8 cellular contexts compared by ENCODE assay signal in the genomic region with DNA sequence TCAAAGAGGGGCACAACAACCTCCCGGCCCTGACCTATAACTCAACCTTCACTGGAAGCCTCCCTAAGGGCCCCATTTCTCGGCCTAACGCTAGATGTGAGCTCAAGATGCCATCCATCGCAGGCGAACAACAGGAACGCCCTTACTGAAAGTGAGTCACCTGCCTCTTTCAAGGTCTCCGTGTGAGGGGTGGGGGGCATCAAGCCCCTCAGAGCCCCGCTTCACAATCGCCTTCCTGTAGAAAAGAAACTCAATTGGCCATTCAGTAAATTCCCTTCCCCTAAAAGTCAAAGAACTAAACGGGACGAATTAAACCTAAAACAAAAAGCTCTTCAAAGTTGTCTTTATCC. TPM values are rescaled to one million over a fixed set of nuclear protein-coding genes. Genes with fewer than 3 reads are reported as not detected.
DNase-seq lines count a peak whose midpoint lies in the region; ATAC-seq, FAIRE-seq and TF ChIP-seq lines count a peak whose summit lies in the region.

No MANE protein-coding gene starts in this region.

- DNase-seq in A549 (ENCODE audit: low read depth in 1 of 2, low spot score in 1 of 2): peak; percentile 10 to 11
- peak; percentile 48 for DNase-seq in RPMI7951 (ENCODE audit: low read depth)
- DNase-seq in activated naive CD4-positive, alpha-beta T cell treated with anti-CD3 and anti-CD28 coated beads, Interleukin-2, amount 50 U/mL, for 72 hours (ENCODE audit: low spot score in 2 of 2): peak; percentile 37 to 59
- DNase-seq in left cardiac atrium: peak; percentile 32

- FAIRE-seq in A549 (lab: Jason Lieb, UNC): no peak

- no peak for TF ChIP-seq RAD21 in A549 (conservative IDR thresholded peaks at IDR 0.05 in 1 of 2, IDR thresholded peaks at IDR 0.05 in 1 of 2)

- no peaks in the 10 kb centered on the region for H3K36me3 ChIP-seq in rectal smooth muscle tissue (ENCODE audit: control insufficient read depth, insufficient read depth, low read length)

- no peaks in the 10 kb centered on the region for H3K27me3 ChIP-seq in rectal smooth muscle tissue (ENCODE audit: control insufficient read depth, insufficient read depth, low read length)

- H3K4me1 ChIP-seq in A549 (peaks cover 7% of the 10 kb centered on the region; the same call in 1 of the 3 replicates), rectal smooth muscle tissue (ENCODE audit: control insufficient read depth, insufficient read depth, low read length) (peaks cover 9% of the 10 kb centered on the region)

- peak overlapping the region; percentile 94 to 97 for H3K27ac Mint-ChIP-seq in activated naive CD4-positive, alpha-beta T cell treated with anti-CD3 and anti-CD28 coated beads, Interleukin-2, amount 50 U/mL, for 72 hours

- peak overlapping the region; percentile 83 for H3K4me3 ChIP-seq in A549
- H3K4me3 ChIP-seq in rectal smooth muscle tissue (ENCODE audit: low read length): peak overlapping the region; percentile 100

- TF ChIP-seq POLR2A in A549 (IDR thresholded peaks at IDR 0.05; ENCODE audit: low read length): no peak

- ATAC-seq in A549 (peak; percentile 44 to 57; a peak in 4 of 6 replicates), GM19395 (IDR thresholded peaks at IDR 0.05; ENCODE audit: unreplicated experiment) (peak; percentile 46), left cardiac atrium (peak; percentile 16 to 69), HG03097 (IDR thresholded peaks at IDR 0.05; ENCODE audit: low FRiP score, unreplicated experiment) (no peak), HG02884 (IDR thresholded peaks at IDR 0.05; ENCODE audit: unreplicated experiment) (no peak)
- ATAC-seq in activated naive CD4-positive, alpha-beta T cell treated with anti-CD3 and anti-CD28 coated beads, Interleukin-2, amount 50 U/mL, for 72 hours: peak; percentile 59 to 73

- POLR2A ChIA-PET in A549 (lab: Yijun Ruan, JAX): interaction anchor here (0.5 to 1.6 kb wide), 3 partner anchors 47 to 268 kb away, joined by 3 to 6 read pairs (median 4); a partner anchor contains a TSS

- intact Hi-C loops in left cardiac atrium (cut with DNase I): loop anchor here in 1 of 2 donors (5.0 kb wide), 1 partner anchor 171 kb away; no protein-coding TSS in a partner anchor

- 0% methylated on average over 10 of the region's 11 CpGs for WGBS in A549 (ENCODE audit: missing lambda C conversion rate)

- TF ChIP-seq EP300 in A549 (IDR thresholded peaks at IDR 0.05): no peak

- peak overlapping the region; percentile 76 for H3K4me2 ChIP-seq in A549

- peaks cover 0 to 8% of the 10 kb centered on the region in 2 donors for H3K9me3 Mint-ChIP-seq in activated naive CD4-positive, alpha-beta T cell treated with anti-CD3 and anti-CD28 coated beads, Interleukin-2, amount 50 U/mL, for 72 hours

- peak overlapping the region; percentile 89 to 90 for H3K27ac ChIP-seq in A549
- peak overlapping the region; percentile 99 for H3K27ac ChIP-seq in rectal smooth muscle tissue (ENCODE audit: low read depth, low read length)

- H3K36me3 Mint-ChIP-seq in activated naive CD4-positive, alpha-beta T cell treated with anti-CD3 and anti-CD28 coated beads, Interleukin-2, amount 50 U/mL, for 72 hours: peaks cover 17 to 54% of the 10 kb centered on the region in 2 donors

- CTCF ChIA-PET in A549 (lab: Yijun Ruan, JAX): interaction anchor here (0.9 kb wide), 1 partner anchor 242 kb away, joined by 3 read pairs; no protein-coding TSS in a partner anchor

- no peak for TF ChIP-seq CTCF in A549 (IDR thresholded peaks at IDR 0.05)

- peak overlapping the region; percentile 95 for H3K9ac ChIP-seq in rectal smooth muscle tissue (ENCODE audit: low read length)

- peaks cover 18% of the 10 kb centered on the region for H3K9me3 ChIP-seq in A549

TF ChIP-seq in A549, 52 proteins besides CTCF, POLR2A, EP300 and RAD21:
- TF ChIP-seq, protein P1, sequence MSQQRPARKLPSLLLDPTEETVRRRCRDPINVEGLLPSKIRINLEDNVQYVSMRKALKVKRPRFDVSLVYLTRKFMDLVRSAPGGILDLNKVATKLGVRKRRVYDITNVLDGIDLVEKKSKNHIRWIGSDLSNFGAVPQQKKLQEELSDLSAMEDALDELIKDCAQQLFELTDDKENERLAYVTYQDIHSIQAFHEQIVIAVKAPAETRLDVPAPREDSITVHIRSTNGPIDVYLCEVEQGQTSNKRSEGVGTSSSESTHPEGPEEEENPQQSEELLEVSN (IDR thresholded peaks at IDR 0.05; ENCODE audit: borderline replicate concordance, low read depth): no peak
- no peak for TF ChIP-seq RCOR1 (IDR thresholded peaks at IDR 0.05; ENCODE audit: low read depth, low read length)
- TF ChIP-seq MAZ (IDR thresholded peaks at IDR 0.05; ENCODE audit: borderline replicate concordance, low read depth, low read length): no peak
- no peak for TF ChIP-seq RARB (CRISPR knock-in tag; IDR thresholded peaks at IDR 0.05)
- TF ChIP-seq EHF (CRISPR knock-in tag; IDR thresholded peaks at IDR 0.05): no peak
- no peak for TF ChIP-seq GATA3 (IDR thresholded peaks at IDR 0.05; ENCODE audit: borderline replicate concordance)
- no peak for TF ChIP-seq CHD4 (IDR thresholded peaks at IDR 0.05; ENCODE audit: borderline replicate concordance)
- no peak for TF ChIP-seq HEYL (CRISPR knock-in tag; IDR thresholded peaks at IDR 0.05)
- no peak for TF ChIP-seq HOXA7 (CRISPR knock-in tag; IDR thresholded peaks at IDR 0.05)
- no peak for TF ChIP-seq NFE2L2 (conservative IDR thresholded peaks at IDR 0.05; ENCODE audit: low read length)
- TF ChIP-seq, protein P2, sequence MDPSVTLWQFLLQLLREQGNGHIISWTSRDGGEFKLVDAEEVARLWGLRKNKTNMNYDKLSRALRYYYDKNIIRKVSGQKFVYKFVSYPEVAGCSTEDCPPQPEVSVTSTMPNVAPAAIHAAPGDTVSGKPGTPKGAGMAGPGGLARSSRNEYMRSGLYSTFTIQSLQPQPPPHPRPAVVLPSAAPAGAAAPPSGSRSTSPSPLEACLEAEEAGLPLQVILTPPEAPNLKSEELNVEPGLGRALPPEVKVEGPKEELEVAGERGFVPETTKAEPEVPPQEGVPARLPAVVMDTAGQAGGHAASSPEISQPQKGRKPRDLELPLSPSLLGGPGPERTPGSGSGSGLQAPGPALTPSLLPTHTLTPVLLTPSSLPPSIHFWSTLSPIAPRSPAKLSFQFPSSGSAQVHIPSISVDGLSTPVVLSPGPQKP (IDR thresholded peaks at IDR 0.05; ENCODE audit: low read depth, low read length): no peak

RNA-seq across cellular contexts. Expression of a gene that starts 0.7 kb away (rescaled TPM):
- polyA plus RNA-seq in A549 (2011; rRNA removed) (9.7 and 10.9 TPM in 2 replicates), A549 (2017; fragmentation: RNase III; extraction: RNeasy Plus Mini Kit Qiagen cat#74134 plus additional on column Dnase treatment) (4.4 to 5.4 TPM (median 4.5 TPM) in 3 replicates)
- polyA plus RNA-seq in A549 (2012; cell fraction: cytosol; rRNA removed): 2.3 and 3.2 TPM in 2 replicates
- 5.0 and 6.4 TPM in 2 replicates for polyA plus RNA-seq in A549 (2012; cell fraction: nucleus; rRNA removed)
- 13.4 and 15.9 TPM in 2 replicates for polyA minus RNA-seq in A549 (2011; rRNA and poly(A)+ RNA removed)
- total RNA-seq in RPMI7951 (2014; rRNA removed; shearing (Covaris generic)): 17.2 and 18.5 TPM in 2 replicates
- 10 to 100 TPM; 15.0 to 20.9 TPM for total RNA-seq in activated naive CD4-positive, alpha-beta T cell treated with anti-CD3 and anti-CD28 coated beads, Interleukin-2, amount 50 U/mL, for 72 hours
- total RNA-seq in left cardiac atrium: 10 to 100 TPM; 14.3 to 16.3 TPM

RNA-seq across cellular contexts. Expression of a gene that starts 45.9 kb away (rescaled TPM):
- polyA plus RNA-seq in A549 (2011; rRNA removed) (27.2 and 31.8 TPM in 2 replicates), A549 (2017; fragmentation: RNase III; extraction: RNeasy Plus Mini Kit Qiagen cat#74134 plus additional on column Dnase treatment) (12.6 to 16.8 TPM (median 13.3 TPM) in 3 replicates)
- polyA plus RNA-seq in A549 (2012; cell fraction: cytosol; rRNA removed): 18.1 and 21.2 TPM in 2 replicates
- polyA plus RNA-seq in A549 (2012; cell fraction: nucleus; rRNA removed): 8.9 and 12.7 TPM in 2 replicates
- polyA minus RNA-seq in A549 (2011; rRNA and poly(A)+ RNA removed): 8.8 and 11.9 TPM in 2 replicates
- total RNA-seq in RPMI7951 (2014; rRNA removed; shearing (Covaris generic)): 40.6 and 41.9 TPM in 2 replicates
- total RNA-seq in activated naive CD4-positive, alpha-beta T cell treated with anti-CD3 and anti-CD28 coated beads, Interleukin-2, amount 50 U/mL, for 72 hours: 10 to 100 TPM; 11.8 to 15.9 TPM
- 10 to 100 TPM; 16.9 to 19.2 TPM for total RNA-seq in left cardiac atrium

RNA-seq across cellular contexts. Expression of a gene that starts 48.1 kb away (rescaled TPM):
- polyA plus RNA-seq in A549 (2011; rRNA removed) (14.4 and 16.8 TPM in 2 replicates), A549 (2017; fragmentation: RNase III; extraction: RNeasy Plus Mini Kit Qiagen cat#74134 plus additional on column Dnase treatment) (5.6 to 7.3 TPM (median 6.5 TPM) in 3 replicates)
- 2.9 and 3.2 TPM in 2 replicates for polyA plus RNA-seq in A549 (2012; cell fraction: cytosol; rRNA removed)
- polyA plus RNA-seq in A549 (2012; cell fraction: nucleus; rRNA removed): 3.4 and 3.8 TPM in 2 replicates
- polyA minus RNA-seq in A549 (2011; rRNA and poly(A)+ RNA removed): 12.1 and 19.2 TPM in 2 replicates
- total RNA-seq in RPMI7951 (2014; rRNA removed; shearing (Covaris generic)): 24.5 and 25.8 TPM in 2 replicates
- 1 to 10 TPM; 3.1 to 6.0 TPM for total RNA-seq in activated naive CD4-positive, alpha-beta T cell treated with anti-CD3 and anti-CD28 coated beads, Interleukin-2, amount 50 U/mL, for 72 hours
- 1 to 10 TPM; 6.9 to 7.5 TPM for total RNA-seq in left cardiac atrium

Comparison
In these comparisons a context has a peak if more than half of its experiments do, and no peak if none do; other contexts are left out.
1. ATAC-seq: peak in A549 (2 of 2), GM19395 (single experiment), activated naive CD4-positive, alpha-beta T cell treated with anti-CD3 and anti-CD28 coated beads, Interleukin-2, amount 50 U/mL, for 72 hours (2 of 2) and left cardiac atrium (2 of 2); none in HG03097 (single experiment) and HG02884 (single experiment).
2. Peak in every context shown above with its lines, with median percentiles within 50 percentile points of each other: DNase-seq.